ENCODE assay signal across 39 cellular contexts in the genomic region with DNA sequence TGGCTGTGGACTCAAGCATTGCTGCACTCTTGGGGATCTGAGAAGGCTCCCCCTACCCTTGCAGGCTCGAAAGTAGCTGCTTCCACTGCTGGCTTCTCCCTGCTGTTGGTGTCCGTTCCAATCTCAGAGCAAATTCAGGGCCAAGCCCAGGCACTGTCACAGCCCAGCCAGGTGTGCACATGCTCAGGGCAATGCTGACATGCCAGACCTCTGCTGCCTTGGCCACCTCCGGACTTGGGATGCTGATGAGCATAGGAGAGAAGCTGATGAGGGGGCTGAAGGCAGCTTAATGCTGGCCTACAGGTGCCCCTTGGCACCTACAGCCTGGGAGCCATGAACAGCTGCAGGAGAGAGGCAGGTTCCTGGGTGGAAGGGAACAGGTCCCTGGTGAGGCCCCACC.
"Had no signal": no experiment of that assay in that cellular context is flagged by ENCODE, and none has a peak within 500 bp of the region (broad histone marks: within the 10 kb centered on the region; RNA-seq: fewer than 3 reads in every experiment).

No MANE protein-coding gene starts in this region.

- H3K9me3 ChIP-seq: adrenal gland, ascending aorta, body of pancreas had no signal

- H3K27ac Mint-ChIP-seq: activated naive CD4-positive, alpha-beta T cell treated with anti-CD3 and anti-CD28 coated beads for 36 hours; activated naive CD4-positive, alpha-beta T cell treated with anti-CD3 and anti-CD28 coated beads, Interleukin-2, amount 10 ng/mL, durations not matched to agents 7 days and 5 days; activated naive CD4-positive, alpha-beta T cell treated with anti-CD3 and anti-CD28 coated beads, Interleukin-2, amount 50 U/mL, for 24 hours; activated naive CD4-positive, alpha-beta T cell treated with anti-CD3 and anti-CD28 coated beads, Interleukin-2, amount 50 U/mL, for 72 hours; activated naive CD8-positive, alpha-beta T cell; activated naive CD8-positive, alpha-beta T cell treated with anti-CD3 and anti-CD28 coated beads for 36 hours; activated naive CD8-positive, alpha-beta T cell treated with anti-CD3 and anti-CD28 coated beads, Interleukin-2, amount 10 ng/mL, durations not matched to agents 7 days and 5 days; activated naive CD8-positive, alpha-beta T cell treated with anti-CD3 and anti-CD28 coated beads, Interleukin-2, amount 50 U/mL, for 24 hours; activated T-cell treated with anti-CD3 and anti-CD28 coated beads, Interleukin-2, amount 50 U/mL, for 24 hours; activated T-cell treated with anti-CD3 and anti-CD28 coated beads, Interleukin-2, amount 50 U/mL, for 72 hours; activated T-helper 1 cell treated with anti-CD3 and anti-CD28 coated beads, Interleukin-12 subunit alpha, Interleukin-12 subunit beta, Interleukin-2, Interleukin-4 antibody, amounts not matched to agents 30 ng/mL and 10 ng/mL and 1 ng/mL, durations not matched to agents 14 hours and 24 hours and 36 hours; activated T-helper 17 cell treated with anti-CD3 and anti-CD28 coated beads, Interleukin-2, amount 50 U/mL, for 72 hours; activated T-helper 2 cell treated with anti-CD3 and anti-CD28 coated beads, Interferon-gamma antibody, Interleukin-2, Interleukin-4, amounts not matched to agents 10 μg/mL and 5 μg/mL and 100 μg/mL, durations not matched to agents 14 hours and 24 hours and 36 hours; brain had no signal

- H3K4me3 ChIP-seq: adrenal gland, ascending aorta, body of pancreas, breast epithelium, cardiac muscle cell had no signal

- H3K4me1 ChIP-seq: adrenal gland, ascending aorta, body of pancreas, breast epithelium had no signal

- H3K36me3 ChIP-seq: adrenal gland, ascending aorta, brain microvascular endothelial cell, breast epithelium, cardiac muscle cell had no signal

- ATAC-seq: activated naive CD4-positive, alpha-beta T cell treated with anti-CD3 and anti-CD28 coated beads, Interleukin-2, amount 50 U/mL, for 72 hours; activated naive CD8-positive, alpha-beta T cell treated with anti-CD3 and anti-CD28 coated beads, Interleukin-2, amount 50 U/mL, for 24 hours; activated T-cell treated with anti-CD3 and anti-CD28 coated beads, Interleukin-2, amount 50 U/mL, for 4 hours; activated T-cell treated with anti-CD3 and anti-CD28 coated beads, Interleukin-2, amount 50 U/mL, for 72 hours; activated T-helper 17 cell treated with anti-CD3 and anti-CD28 coated beads, Interleukin-2, amount 50 U/mL, for 72 hours; body of pancreas had no signal

- H3K27me3 Mint-ChIP-seq: activated naive CD4-positive, alpha-beta T cell treated with anti-CD3 and anti-CD28 coated beads, Interleukin-2, amount 10 ng/mL, durations not matched to agents 7 days and 5 days; activated naive CD4-positive, alpha-beta T cell treated with anti-CD3 and anti-CD28 coated beads, Interleukin-2, amount 50 U/mL, for 24 hours; activated naive CD8-positive, alpha-beta T cell; activated naive CD8-positive, alpha-beta T cell treated with anti-CD3 and anti-CD28 coated beads for 36 hours; activated naive CD8-positive, alpha-beta T cell treated with anti-CD3 and anti-CD28 coated beads, Interleukin-2, amount 10 ng/mL, durations not matched to agents 7 days and 5 days; activated naive CD8-positive, alpha-beta T cell treated with anti-CD3 and anti-CD28 coated beads, Interleukin-2, amount 50 U/mL, for 24 hours; activated T-cell treated with anti-CD3 and anti-CD28 coated beads, Interleukin-2, amount 50 U/mL, for 24 hours; brain; central memory CD8-positive, alpha-beta T cell had no signal

- H3K36me3 Mint-ChIP-seq: activated naive CD4-positive, alpha-beta T cell treated with anti-CD3 and anti-CD28 coated beads, Interleukin-2, amount 10 ng/mL, durations not matched to agents 7 days and 5 days; activated naive CD4-positive, alpha-beta T cell treated with anti-CD3 and anti-CD28 coated beads, Interleukin-2, amount 50 U/mL, for 24 hours; activated naive CD8-positive, alpha-beta T cell; activated naive CD8-positive, alpha-beta T cell treated with anti-CD3 and anti-CD28 coated beads for 36 hours; activated naive CD8-positive, alpha-beta T cell treated with anti-CD3 and anti-CD28 coated beads, Interleukin-2, amount 10 ng/mL, durations not matched to agents 7 days and 5 days; brain had no signal

- H3K27me3 ChIP-seq: adrenal gland, ascending aorta, body of pancreas, brain microvascular endothelial cell, breast epithelium, cardiac muscle cell had no signal

- H3K4me1 Mint-ChIP-seq: activated naive CD4-positive, alpha-beta T cell treated with anti-CD3 and anti-CD28 coated beads, Interleukin-2, amount 10 ng/mL, durations not matched to agents 7 days and 5 days; activated naive CD4-positive, alpha-beta T cell treated with anti-CD3 and anti-CD28 coated beads, Interleukin-2, amount 50 U/mL, for 24 hours; activated naive CD8-positive, alpha-beta T cell treated with anti-CD3 and anti-CD28 coated beads for 36 hours; activated naive CD8-positive, alpha-beta T cell treated with anti-CD3 and anti-CD28 coated beads, Interleukin-2, amount 10 ng/mL, durations not matched to agents 7 days and 5 days; activated naive CD8-positive, alpha-beta T cell treated with anti-CD3 and anti-CD28 coated beads, Interleukin-2, amount 50 U/mL, for 24 hours; activated T-helper 17 cell treated with anti-CD3 and anti-CD28 coated beads, Interleukin-2, amount 50 U/mL, for 72 hours; brain; central memory CD8-positive, alpha-beta T cell had no signal

- H3K4me3 Mint-ChIP-seq: activated naive CD4-positive, alpha-beta T cell treated with anti-CD3 and anti-CD28 coated beads for 36 hours; activated naive CD4-positive, alpha-beta T cell treated with anti-CD3 and anti-CD28 coated beads, Interleukin-2, amount 10 ng/mL, durations not matched to agents 7 days and 5 days; activated naive CD4-positive, alpha-beta T cell treated with anti-CD3 and anti-CD28 coated beads, Interleukin-2, amount 50 U/mL, for 24 hours; activated naive CD8-positive, alpha-beta T cell; activated naive CD8-positive, alpha-beta T cell treated with anti-CD3 and anti-CD28 coated beads for 36 hours; activated naive CD8-positive, alpha-beta T cell treated with anti-CD3 and anti-CD28 coated beads, Interleukin-2, amount 10 ng/mL, durations not matched to agents 7 days and 5 days; activated naive CD8-positive, alpha-beta T cell treated with anti-CD3 and anti-CD28 coated beads, Interleukin-2, amount 50 U/mL, for 24 hours; activated T-cell treated with anti-CD3 and anti-CD28 coated beads, Interleukin-2, amount 50 U/mL, for 24 hours; activated T-cell treated with anti-CD3 and anti-CD28 coated beads, Interleukin-2, amount 50 U/mL, for 4 hours; activated T-cell treated with anti-CD3 and anti-CD28 coated beads, Interleukin-2, amount 50 U/mL, for 72 hours; activated T-helper 1 cell treated with anti-CD3 and anti-CD28 coated beads, Interleukin-12 subunit alpha, Interleukin-12 subunit beta, Interleukin-2, Interleukin-4 antibody, amounts not matched to agents 30 ng/mL and 10 ng/mL and 1 ng/mL, durations not matched to agents 14 hours and 24 hours and 36 hours; activated T-helper 17 cell treated with anti-CD3 and anti-CD28 coated beads, Interleukin-2, amount 50 U/mL, for 72 hours; brain; central memory CD8-positive, alpha-beta T cell had no signal

- H3K27ac ChIP-seq: adrenal gland, ascending aorta, body of pancreas, brain microvascular endothelial cell, breast epithelium, cardiac muscle cell had no signal

- DNase-seq: activated effector memory CD4-positive, alpha-beta T cell treated with anti-CD3 and anti-CD28 coated beads, Interleukin-2, amount 50 U/mL, for 16 hours; activated effector memory CD4-positive, alpha-beta T cell treated with Interleukin-2 at 50 U/mL for 16 hours; activated gamma-delta T cell; activated gamma-delta T cell treated with Interleukin-2 at 50 U/mL for 16 hours; activated naive CD4-positive, alpha-beta T cell; activated naive CD4-positive, alpha-beta T cell treated with anti-CD3 and anti-CD28 coated beads for 36 hours; activated naive CD4-positive, alpha-beta T cell treated with anti-CD3 and anti-CD28 coated beads, Interleukin-2, amount 10 ng/mL, durations not matched to agents 7 days and 5 days; activated naive CD4-positive, alpha-beta T cell treated with anti-CD3 and anti-CD28 coated beads, Interleukin-2, amount 50 U/mL, for 16 hours; activated naive CD4-positive, alpha-beta T cell treated with Interleukin-2 at 50 U/mL for 16 hours; activated naive CD8-positive, alpha-beta T cell treated with anti-CD3 and anti-CD28 coated beads for 36 hours; activated naive CD8-positive, alpha-beta T cell treated with anti-CD3 and anti-CD28 coated beads, Interleukin-2, amount 10 ng/mL, durations not matched to agents 7 days and 5 days; activated naive CD8-positive, alpha-beta T cell treated with anti-CD3 and anti-CD28 coated beads, Interleukin-2, amount 50 U/mL, for 24 hours; activated T-cell treated with anti-CD3 and anti-CD28 coated beads for 4 hours; activated T-cell treated with anti-CD3 and anti-CD28 coated beads, Interleukin-2, amount 50 U/mL, for 1 hour; activated T-cell treated with anti-CD3 and anti-CD28 coated beads, Interleukin-2, amount 50 U/mL, for 24 hours; activated T-cell treated with anti-CD3 and anti-CD28 coated beads, Interleukin-2, amount 50 U/mL, for 4 hours; activated T-cell treated with anti-CD3 and anti-CD28 coated beads, Interleukin-2, amount 50 U/mL, for 48 hours; activated T-cell treated with anti-CD3 and anti-CD28 coated beads, Interleukin-2, amount 50 U/mL, for 72 hours; adrenal gland; amniotic stem cell; amygdala; anterior cingulate cortex; aorta; body of pancreas; brain microvascular endothelial cell; caudate nucleus; central memory CD4-positive, alpha-beta T cell; cerebellar nuclear complex had no signal

- H3K9me3 Mint-ChIP-seq: activated T-cell treated with anti-CD3 and anti-CD28 coated beads, Interleukin-2, amount 50 U/mL, for 24 hours had no signal
